In the genomic region with DNA sequence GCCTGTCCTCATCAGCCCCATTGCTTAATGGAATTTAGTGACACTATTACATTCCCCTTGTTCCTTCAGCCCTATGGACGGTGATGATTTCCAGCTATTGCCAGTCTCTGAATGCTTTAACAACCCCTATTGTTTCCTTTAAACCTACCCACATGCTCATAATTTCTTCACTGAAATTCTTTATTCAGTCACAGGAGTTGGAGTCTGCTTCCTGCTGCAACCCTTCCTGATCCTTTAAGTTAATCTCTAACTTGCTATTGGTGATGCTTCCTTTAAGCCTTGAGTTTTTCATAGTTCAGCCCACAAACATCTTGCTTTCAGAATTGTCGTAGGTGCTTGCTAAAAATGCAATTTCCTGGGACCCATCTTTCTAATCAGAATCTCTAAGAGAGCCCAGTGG, we compare ENCODE assay signal across 12 cellular contexts.
A peak's percentile ranks its signal among the peaks of the same experiment; 100 is the strongest.
DNase-seq lines count a peak whose midpoint lies in the region; ATAC-seq and TF ChIP-seq lines count a peak whose summit lies in the region.
"Had no signal": no experiment of that assay in that cellular context is flagged by ENCODE, and none has a peak within 500 bp of the region (broad histone marks: within the 10 kb centered on the region; RNA-seq: fewer than 3 reads in every experiment).

No MANE protein-coding gene starts in this region.

- peaks cover 30% of the 10 kb centered on the region for H3K4me1 ChIP-seq in CD4-positive, CD25-positive, alpha-beta regulatory T cell (ENCODE audit: control insufficient read depth, insufficient read depth, low read length, poor library complexity, severe bottlenecking)
- H3K4me1 ChIP-seq in mesenchymal stem cell (ENCODE audit: control insufficient read depth, insufficient read depth, low read depth, low read length): peaks cover 10% of the 10 kb centered on the region

- 92% methylated on average over 2 of the region's 2 CpGs for WGBS in mesenchymal stem cell

- no peak overlapping the region for H3K27ac ChIP-seq in CD4-positive, CD25-positive, alpha-beta regulatory T cell (ENCODE audit: insufficient read depth, low read length, poor library complexity, severe bottlenecking)
- H3K27ac ChIP-seq in mesenchymal stem cell (ENCODE audit: low read length, poor library complexity, severe bottlenecking): no peak overlapping the region

- H2BK12ac ChIP-seq in mesenchymal stem cell (ENCODE audit: low read length in 2 of 2): peak overlapping the region; percentile 31 to 33

- no peak overlapping the region for H3K4me3 Mint-ChIP-seq in CD4-positive, CD25-positive, alpha-beta regulatory T cell
- H3K4me3 Mint-ChIP-seq in Calu3 (ENCODE audit: low read depth, unreplicated experiment): no peak overlapping the region
- H3K4me3 Mint-ChIP-seq in activated T-helper 17 cell treated with anti-CD3 and anti-CD28 coated beads, Interleukin-2, amount 50 U/mL, for 72 hours: peak overlapping the region; percentile 69
- H3K4me3 Mint-ChIP-seq: HFFc6 had no signal

- H3K27me3 ChIP-seq in CD4-positive, CD25-positive, alpha-beta regulatory T cell (ENCODE audit: control insufficient read depth, insufficient read depth, low read length): no peaks in the 10 kb centered on the region
- H3K27me3 ChIP-seq in mesenchymal stem cell (ENCODE audit: control insufficient read depth in 1 of 2, insufficient read depth in 1 of 2, low read length in 2 of 2): no peaks in the 10 kb centered on the region

- H2AK5ac ChIP-seq in mesenchymal stem cell (ENCODE audit: low read length, severe bottlenecking): no peak overlapping the region

- H3K9ac ChIP-seq in mesenchymal stem cell (ENCODE audit: low read length): no peak overlapping the region

- no peak overlapping the region for H2BK120ac ChIP-seq in mesenchymal stem cell (ENCODE audit: low read depth, low read length)

- intact Hi-C loops in Calu3 (cut with micrococcal nuclease; ENCODE audit: unreplicated experiment): loop anchor here (2.0 to 5.0 kb wide), 3 partner anchors 68 to 144 kb away; no protein-coding TSS in a partner anchor

- no peaks in the 10 kb centered on the region for H3K36me3 Mint-ChIP-seq in CD4-positive, CD25-positive, alpha-beta regulatory T cell
- H3K36me3 Mint-ChIP-seq in Calu3 (ENCODE audit: insufficient read depth, unreplicated experiment): no peaks in the 10 kb centered on the region
- no peaks in the 10 kb centered on the region for H3K36me3 Mint-ChIP-seq in activated T-helper 17 cell treated with anti-CD3 and anti-CD28 coated beads, Interleukin-2, amount 50 U/mL, for 72 hours (ENCODE audit: low read depth)

- H3K23ac ChIP-seq in mesenchymal stem cell (ENCODE audit: low read length in 2 of 2): no peak overlapping the region

- H3K27me3 Mint-ChIP-seq in CD4-positive, CD25-positive, alpha-beta regulatory T cell: no peaks in the 10 kb centered on the region
- no peaks in the 10 kb centered on the region for H3K27me3 Mint-ChIP-seq in Calu3 (ENCODE audit: unreplicated experiment)
- no peaks in the 10 kb centered on the region for H3K27me3 Mint-ChIP-seq in activated T-helper 17 cell treated with anti-CD3 and anti-CD28 coated beads, Interleukin-2, amount 50 U/mL, for 72 hours

- CTCF ChIA-PET in Calu3 (lab: Charles Lee): interaction anchor here (1.8 kb wide), 1 partner anchor 66 kb away, joined by 6 read pairs; a partner anchor contains a TSS

- no peak for TF ChIP-seq CTCF in Calu3 (IDR thresholded peaks at IDR 0.05; ENCODE audit: unreplicated experiment)

- H4K91ac ChIP-seq in mesenchymal stem cell (ENCODE audit: low read length): no peak overlapping the region

- BruUV-seq in Calu3 (replicated peaks; lab: Mats Ljungman, UMichigan): no TSS peak

- no peak overlapping the region for H2AFZ ChIP-seq in mesenchymal stem cell (ENCODE audit: low read depth, low read length)

- H3K27ac Mint-ChIP-seq in CD4-positive, CD25-positive, alpha-beta regulatory T cell: peak overlapping the region; percentile 52 to 90 (median 82)
- H3K27ac Mint-ChIP-seq in Calu3 (ENCODE audit: unreplicated experiment): peak overlapping the region; percentile 81
- H3K27ac Mint-ChIP-seq in activated T-helper 17 cell treated with anti-CD3 and anti-CD28 coated beads, Interleukin-2, amount 50 U/mL, for 72 hours: peak overlapping the region; percentile 89
- H3K27ac Mint-ChIP-seq: HFFc6 had no signal

- H3K4me3 ChIP-seq in CD4-positive, CD25-positive, alpha-beta regulatory T cell (ENCODE audit: low read depth, low read length): no peak overlapping the region
- no peak overlapping the region for H3K4me3 ChIP-seq in mesenchymal stem cell (ENCODE audit: insufficient read depth in 1 of 2, low read depth in 1 of 2, low read length in 2 of 2)

- no peak overlapping the region for H2BK15ac ChIP-seq in mesenchymal stem cell (ENCODE audit: low read depth, poor library complexity, severe bottlenecking)

- no peak overlapping the region for H3K4me2 ChIP-seq in mesenchymal stem cell (ENCODE audit: low read length, poor library complexity, severe bottlenecking)

- H2BK5ac ChIP-seq in mesenchymal stem cell (ENCODE audit: low read depth, low read length, poor library complexity, severe bottlenecking): no peak overlapping the region

- ATAC-seq in CD4-positive, CD25-positive, alpha-beta regulatory T cell (ENCODE audit: low read depth in 2 of 2): no peak
- ATAC-seq in activated T-helper 17 cell treated with anti-CD3 and anti-CD28 coated beads, Interleukin-2, amount 50 U/mL, for 72 hours (replicated peaks): peak; percentile 27
- ATAC-seq in GM21423 (IDR thresholded peaks at IDR 0.05; ENCODE audit: unreplicated experiment): no peak
- ATAC-seq in HG03439 (IDR thresholded peaks at IDR 0.05; ENCODE audit: unreplicated experiment): no peak

- no peak overlapping the region for H3K18ac ChIP-seq in mesenchymal stem cell (ENCODE audit: low read depth in 1 of 2, low read length in 2 of 2)

- no peaks in the 10 kb centered on the region for H3K79me1 ChIP-seq in mesenchymal stem cell (replicated peaks; ENCODE audit: low read length, poor library complexity, severe bottlenecking)

- H3K9me3 Mint-ChIP-seq in CD4-positive, CD25-positive, alpha-beta regulatory T cell: peaks cover 0 to 3% (median 0%) of the 10 kb centered on the region in 7 donors
- H3K9me3 Mint-ChIP-seq in Calu3 (ENCODE audit: low read depth, unreplicated experiment): no peaks in the 10 kb centered on the region
- no peaks in the 10 kb centered on the region for H3K9me3 Mint-ChIP-seq in activated T-helper 17 cell treated with anti-CD3 and anti-CD28 coated beads, Interleukin-2, amount 50 U/mL, for 72 hours
- H3K9me3 Mint-ChIP-seq: HFFc6 had no signal

- H3K4me1 Mint-ChIP-seq in CD4-positive, CD25-positive, alpha-beta regulatory T cell: peaks cover 31 to 65% (median 49%) of the 10 kb centered on the region in 4 donors
- H3K4me1 Mint-ChIP-seq in Calu3 (ENCODE audit: low read depth, unreplicated experiment): peaks cover 14% of the 10 kb centered on the region
- peaks cover 48% of the 10 kb centered on the region for H3K4me1 Mint-ChIP-seq in activated T-helper 17 cell treated with anti-CD3 and anti-CD28 coated beads, Interleukin-2, amount 50 U/mL, for 72 hours

- no peaks in the 10 kb centered on the region for H3K9me3 ChIP-seq in CD4-positive, CD25-positive, alpha-beta regulatory T cell (ENCODE audit: control insufficient read depth in 2 of 2, low read length in 2 of 2)
- no peaks in the 10 kb centered on the region for H3K9me3 ChIP-seq in mesenchymal stem cell (ENCODE audit: control insufficient read depth, low read length)

- DNase-seq in CD4-positive, CD25-positive, alpha-beta regulatory T cell: no peak
- DNase-seq in Calu3: no peak
- DNase-seq in mesenchymal stem cell: no peak
- DNase-seq in NCI-H526 (lab: John Stamatoyannopoulos, UW): no peak
- DNase-seq: head of caudate nucleus, HFFc6, NCI-H1048, occipital lobe, right cardiac atrium had no signal

- no peaks in the 10 kb centered on the region for H3K36me3 ChIP-seq in CD4-positive, CD25-positive, alpha-beta regulatory T cell (ENCODE audit: control insufficient read depth, insufficient read depth, low read length)
- no peaks in the 10 kb centered on the region for H3K36me3 ChIP-seq in mesenchymal stem cell (ENCODE audit: control insufficient read depth in 1 of 2, insufficient read depth in 2 of 2, low read depth in 1 of 2, low read length in 2 of 2)

- H3K4ac ChIP-seq in mesenchymal stem cell (ENCODE audit: low read depth in 1 of 2, low read length in 2 of 2): no peak overlapping the region

- no peak overlapping the region for H4K8ac ChIP-seq in mesenchymal stem cell (ENCODE audit: low read length)

- H3K14ac ChIP-seq in mesenchymal stem cell (ENCODE audit: low read length in 2 of 2): peak overlapping the region in 1 of 2 experiments; percentile 57
